Comparison of ENCODE assay signal across 17 cellular contexts in genomic region chr5:36202521-36202961, GRCh38. TPM values are rescaled to one million over a fixed set of nuclear protein-coding genes. Genes with fewer than 3 reads are reported as not detected.
DNase-seq lines count a peak whose midpoint lies in the region; ATAC-seq and TF ChIP-seq lines count a peak whose summit lies in the region.
"Had no signal": no experiment of that assay in that cellular context is flagged by ENCODE, and none has a peak within 500 bp of the region (broad histone marks: within the 10 kb centered on the region; RNA-seq: fewer than 3 reads in every experiment).

No MANE protein-coding gene starts in this region.

- peaks cover 20% of the 10 kb centered on the region for H3K36me3 Mint-ChIP-seq in natural killer cell treated with Interleukin-12 subunit alpha and Interleukin-12 subunit beta and Interleukin-15 and Interleukin-18, amount 100 ng/mL, for 72 hours

- no peak overlapping the region for H3K27ac Mint-ChIP-seq in natural killer cell treated with Interleukin-12 subunit alpha and Interleukin-12 subunit beta and Interleukin-15 and Interleukin-18, amount 100 ng/mL, for 72 hours

- H3K9me3 Mint-ChIP-seq in natural killer cell treated with Interleukin-12 subunit alpha and Interleukin-12 subunit beta and Interleukin-15 and Interleukin-18, amount 100 ng/mL, for 72 hours, result no peaks in the 10 kb centered on the region

- H3K4me1 Mint-ChIP-seq in natural killer cell treated with Interleukin-12 subunit alpha and Interleukin-12 subunit beta and Interleukin-15 and Interleukin-18, amount 100 ng/mL, for 72 hours (ENCODE audit: low read depth in 2 of 2), result peaks cover 0 to 4% of the 10 kb centered on the region in 2 donors

- H3K36me3 ChIP-seq in upper lobe of right lung, result peaks cover 34% of the 10 kb centered on the region

- H3K27me3 ChIP-seq in upper lobe of right lung, result no peaks in the 10 kb centered on the region
- H3K27me3 ChIP-seq: body of pancreas, pancreas had no signal

- DNase-seq in Right ventricle myocardium superior, result no peak
- no peak for DNase-seq in cardiac septum (ENCODE audit: low spot score)
- DNase-seq in RPMI7951 (ENCODE audit: low read depth), result peak; percentile 15
- DNase-seq in fibroblast of the aortic adventitia (ENCODE audit: low read depth), result peak; percentile 56
- DNase-seq in upper lobe of right lung, result no peak
- no peak for DNase-seq in sciatic nerve (ENCODE audit: low spot score)
- DNase-seq in activated effector memory CD4-positive, alpha-beta T cell treated with anti-CD3 and anti-CD28 coated beads, Interleukin-2, amount 50 U/mL, for 16 hours, result no peak
- DNase-seq in natural killer cell treated with Interleukin-12 subunit alpha and Interleukin-12 subunit beta and Interleukin-15 and Interleukin-18, amount 100 ng/mL, for 72 hours (ENCODE audit: low spot score), result no peak
- DNase-seq: activated T-cell treated with anti-CD3 and anti-CD28 coated beads, Interleukin-2, amount 50 U/mL, for 1 hour; body of pancreas; DND-41; mesendoderm; NCI-H1092 treated with DMSO at 0.1 percent for 48 hours; NK-92 treated with Interleukin-12 subunit alpha and Interleukin-12 subunit beta, amount 100 ng/mL, for 24 hours; pancreas; SW 1271 had no signal

- ATAC-seq in Right ventricle myocardium superior (ENCODE audit: poor library complexity), result peak; percentile 84
- ATAC-seq in upper lobe of right lung, result peak; percentile 35
- no peak for ATAC-seq in sciatic nerve
- no peak for ATAC-seq in natural killer cell treated with Interleukin-12 subunit alpha and Interleukin-12 subunit beta and Interleukin-15 and Interleukin-18, amount 100 ng/mL, for 72 hours
- ATAC-seq: activated CD4-positive, CD25-positive, alpha-beta regulatory T cell treated with anti-CD3 and anti-CD28 coated beads, Interleukin-2, amount 50 U/mL, for 24 hours; body of pancreas; pancreas had no signal

- H3K4me1 ChIP-seq in upper lobe of right lung, result no peaks in the 10 kb centered on the region
- H3K4me1 ChIP-seq: body of pancreas, pancreas had no signal

- intact Hi-C loops in Right ventricle myocardium superior (cut with DNase I) (no loop called here), cardiac septum (cut with DNase I) (no loop called here), upper lobe of right lung (cut with DNase I) (no loop called here), sciatic nerve (cut with DNase I) (no loop called here)

- no peak for TF ChIP-seq CTCF in fibroblast of the aortic adventitia (IDR thresholded peaks at IDR 0.05; ENCODE audit: insufficient read depth, low read length)
- TF ChIP-seq CTCF in upper lobe of right lung (IDR thresholded peaks at IDR 0.05), result no peak

- H3K4me3 ChIP-seq in fibroblast of the aortic adventitia (ENCODE audit: low read depth, low read length), result no peak overlapping the region
- H3K4me3 ChIP-seq in upper lobe of right lung, result no peak overlapping the region
- H3K4me3 ChIP-seq: body of pancreas, pancreas had no signal

- no peaks in the 10 kb centered on the region for H3K9me3 ChIP-seq in upper lobe of right lung
- H3K9me3 ChIP-seq: body of pancreas, pancreas had no signal

- no peak overlapping the region for H3K4me3 Mint-ChIP-seq in natural killer cell treated with Interleukin-12 subunit alpha and Interleukin-12 subunit beta and Interleukin-15 and Interleukin-18, amount 100 ng/mL, for 72 hours

- H3K27ac ChIP-seq in upper lobe of right lung, result no peak overlapping the region
- H3K27ac ChIP-seq: body of pancreas, pancreas had no signal

- no peaks in the 10 kb centered on the region for H3K27me3 Mint-ChIP-seq in natural killer cell treated with Interleukin-12 subunit alpha and Interleukin-12 subunit beta and Interleukin-15 and Interleukin-18, amount 100 ng/mL, for 72 hours

RNA-seq across cellular contexts. Expression of gene NADK2, which starts 39.2 kb away (rescaled TPM):
- total RNA-seq in Right ventricle myocardium superior, result 37.3 TPM
- total RNA-seq in cardiac septum, result 34.6 TPM
- 29.2 and 34.2 TPM in 2 replicates for total RNA-seq in RPMI7951 (2014; rRNA removed; shearing (Covaris generic))
- total RNA-seq in fibroblast of the aortic adventitia (ENCODE audit: low replicate concordance), result 29.7 and 109 TPM in 2 replicates
- 21.1 TPM for total RNA-seq in upper lobe of right lung
- 39.9 TPM for total RNA-seq in sciatic nerve
- 10 to 100 TPM; 13.1 to 19.6 TPM for total RNA-seq in natural killer cell treated with Interleukin-12 subunit alpha and Interleukin-12 subunit beta and Interleukin-15 and Interleukin-18, amount 100 ng/mL, for 72 hours

RNA-seq across cellular contexts. Expression of gene SKP2, which starts 50.6 kb away (rescaled TPM):
- total RNA-seq in Right ventricle myocardium superior (4.7 TPM), cardiac septum (3.7 TPM), fibroblast of the aortic adventitia (ENCODE audit: low replicate concordance) (31.5 and 36.3 TPM in 2 replicates), upper lobe of right lung (12.1 TPM), sciatic nerve (17.3 TPM)
- total RNA-seq in RPMI7951 (2014; rRNA removed; shearing (Covaris generic)), result 33.7 and 39.3 TPM in 2 replicates
- total RNA-seq in natural killer cell treated with Interleukin-12 subunit alpha and Interleukin-12 subunit beta and Interleukin-15 and Interleukin-18, amount 100 ng/mL, for 72 hours, result 10 to 100 TPM; 28.6 to 75.9 TPM

RNA-seq across cellular contexts. Expression of gene LMBRD2, which starts 50.9 kb away (rescaled TPM):
- total RNA-seq in Right ventricle myocardium superior (9.5 TPM), cardiac septum (11.7 TPM), fibroblast of the aortic adventitia (ENCODE audit: low replicate concordance) (17.6 and 22.1 TPM in 2 replicates), upper lobe of right lung (10.0 TPM), sciatic nerve (18.5 TPM)
- 7.0 and 7.7 TPM in 2 replicates for total RNA-seq in RPMI7951 (2014; rRNA removed; shearing (Covaris generic))
- 10 to 100 TPM; 12.7 to 18.7 TPM for total RNA-seq in natural killer cell treated with Interleukin-12 subunit alpha and Interleukin-12 subunit beta and Interleukin-15 and Interleukin-18, amount 100 ng/mL, for 72 hours

Comparison
In these comparisons a context has a peak if more than half of its experiments do, and no peak if none do; other contexts are left out.
1. ATAC-seq: peak in Right ventricle myocardium superior (single experiment) and upper lobe of right lung (single experiment); none in sciatic nerve (single experiment) and natural killer cell treated with Interleukin-12 subunit alpha and Interleukin-12 subunit beta and Interleukin-15 and Interleukin-18, amount 100 ng/mL, for 72 hours (0 of 2).
2. DNase-seq: peak in RPMI7951 (single experiment) and fibroblast of the aortic adventitia (single experiment); none in Right ventricle myocardium superior (single experiment), cardiac septum (single experiment), upper lobe of right lung (single experiment), sciatic nerve (single experiment), activated effector memory CD4-positive, alpha-beta T cell treated with anti-CD3 and anti-CD28 coated beads, Interleukin-2, amount 50 U/mL, for 16 hours (single experiment) and natural killer cell treated with Interleukin-12 subunit alpha and Interleukin-12 subunit beta and Interleukin-15 and Interleukin-18, amount 100 ng/mL, for 72 hours (single experiment).